14 cellular contexts compared by ENCODE assay signal in genomic region chr14:101917413-101918124, GRCh38. TPM values are rescaled to one million over a fixed set of nuclear protein-coding genes. Genes with fewer than 3 reads are reported as not detected.
DNase-seq lines count a peak whose midpoint lies in the region; ATAC-seq and TF ChIP-seq lines count a peak whose summit lies in the region.
"Had no signal": no experiment of that assay in that cellular context is flagged by ENCODE, and none has a peak within 500 bp of the region (broad histone marks: within the 10 kb centered on the region; RNA-seq: fewer than 3 reads in every experiment).

No MANE protein-coding gene starts in this region.

- no peaks in the 10 kb centered on the region for H3K9me3 Mint-ChIP-seq in activated CD4-positive, alpha-beta T cell treated with anti-CD3 and anti-CD28 coated beads, Interleukin-2, amount 10 ng/mL, durations not matched to agents 24 days and 14 days
- H3K9me3 Mint-ChIP-seq in activated naive CD8-positive, alpha-beta T cell treated with anti-CD3 and anti-CD28 coated beads for 36 hours, result no peaks in the 10 kb centered on the region

- H3K4me1 Mint-ChIP-seq in activated CD4-positive, alpha-beta T cell treated with anti-CD3 and anti-CD28 coated beads, Interleukin-2, amount 10 ng/mL, durations not matched to agents 24 days and 14 days, result no peaks in the 10 kb centered on the region
- no peaks in the 10 kb centered on the region for H3K4me1 Mint-ChIP-seq in activated naive CD8-positive, alpha-beta T cell treated with anti-CD3 and anti-CD28 coated beads for 36 hours

- TF ChIP-seq CTCF in coronary artery (IDR thresholded peaks at IDR 0.05), result no peak

- no peak for DNase-seq in activated CD4-positive, alpha-beta T cell treated with anti-CD3 and anti-CD28 coated beads, Interleukin-2, amount 10 ng/mL, durations not matched to agents 24 days and 14 days
- DNase-seq in activated CD4-positive, alpha-beta T cell treated with anti-CD3 and anti-CD28 coated beads, Interleukin-2, amount 50 U/mL, for 48 hours, result no peak
- no peak for DNase-seq in activated naive CD8-positive, alpha-beta T cell treated with anti-CD3 and anti-CD28 coated beads for 36 hours
- DNase-seq in retina (peak; percentile 59), coronary artery (ENCODE audit: low spot score) (no peak), LoVo (ENCODE audit: low spot score) (no peak)
- DNase-seq: activated naive CD4-positive, alpha-beta T cell; cortex of kidney; NCI-H446 had no signal

- peak overlapping the region; percentile 41; the same call in 1 of the 2 replicates for H3K9ac ChIP-seq in iPS-20b (ENCODE audit: low read depth, low read length)

- ATAC-seq in GM21786 (IDR thresholded peaks at IDR 0.05; ENCODE audit: unreplicated experiment), result no peak
- ATAC-seq: activated CD4-positive, CD25-positive, alpha-beta regulatory T cell treated with anti-CD3 and anti-CD28 coated beads, Interleukin-2, amount 50 U/mL, for 24 hours had no signal

- peaks cover 23% of the 10 kb centered on the region for H3K4me1 ChIP-seq in iPS-20b (ENCODE audit: insufficient read depth, low read length)
- H3K4me1 ChIP-seq: SJSA1, suprapubic skin had no signal

- no peak overlapping the region for H3K4me3 Mint-ChIP-seq in activated CD4-positive, alpha-beta T cell treated with anti-CD3 and anti-CD28 coated beads, Interleukin-2, amount 10 ng/mL, durations not matched to agents 24 days and 14 days
- no peak overlapping the region for H3K4me3 Mint-ChIP-seq in activated naive CD8-positive, alpha-beta T cell treated with anti-CD3 and anti-CD28 coated beads for 36 hours

- intact Hi-C loops in activated CD4-positive, alpha-beta T cell treated with anti-CD3 and anti-CD28 coated beads, Interleukin-2, amount 10 ng/mL, durations not matched to agents 24 days and 14 days (cut with micrococcal nuclease), result no loop called here

- H3K9me3 ChIP-seq in iPS-20b (ENCODE audit: insufficient read depth, low read depth, low read length), result no peaks in the 10 kb centered on the region
- H3K9me3 ChIP-seq: SJSA1, suprapubic skin had no signal

- H3K27me3 ChIP-seq in iPS-20b (ENCODE audit: insufficient read depth, low read length), result no peaks in the 10 kb centered on the region
- H3K27me3 ChIP-seq: SJSA1, suprapubic skin had no signal

- peak overlapping the region; percentile 51 for H3K27ac Mint-ChIP-seq in activated CD4-positive, alpha-beta T cell treated with anti-CD3 and anti-CD28 coated beads, Interleukin-2, amount 10 ng/mL, durations not matched to agents 24 days and 14 days
- H3K27ac Mint-ChIP-seq in activated naive CD8-positive, alpha-beta T cell treated with anti-CD3 and anti-CD28 coated beads for 36 hours, result peak overlapping the region; percentile 47

- no peaks in the 10 kb centered on the region for H3K27me3 Mint-ChIP-seq in activated CD4-positive, alpha-beta T cell treated with anti-CD3 and anti-CD28 coated beads, Interleukin-2, amount 10 ng/mL, durations not matched to agents 24 days and 14 days
- no peaks in the 10 kb centered on the region for H3K27me3 Mint-ChIP-seq in activated naive CD8-positive, alpha-beta T cell treated with anti-CD3 and anti-CD28 coated beads for 36 hours

- H3K4me3 ChIP-seq in iPS-20b (ENCODE audit: low read length), result peak overlapping the region; percentile 55
- H3K4me3 ChIP-seq in coronary artery, result no peak overlapping the region
- H3K4me3 ChIP-seq: SJSA1, suprapubic skin had no signal

- H3K36me3 Mint-ChIP-seq in activated CD4-positive, alpha-beta T cell treated with anti-CD3 and anti-CD28 coated beads, Interleukin-2, amount 10 ng/mL, durations not matched to agents 24 days and 14 days (ENCODE audit: low read depth), result peaks cover 44% of the 10 kb centered on the region
- H3K36me3 Mint-ChIP-seq in activated naive CD8-positive, alpha-beta T cell treated with anti-CD3 and anti-CD28 coated beads for 36 hours, result peaks cover 9% of the 10 kb centered on the region

- H3K27ac ChIP-seq in iPS-20b (ENCODE audit: low read length) (peak overlapping the region; percentile 14), coronary artery (no peak overlapping the region)
- H3K27ac ChIP-seq: SJSA1, suprapubic skin had no signal

- H3K36me3 ChIP-seq in iPS-20b (ENCODE audit: insufficient read depth, low read depth, low read length), result peaks cover 21% of the 10 kb centered on the region

RNA-seq across cellular contexts. Expression of gene DYNC1H1, which starts 46.8 kb away (rescaled TPM):
- total RNA-seq in activated CD4-positive, alpha-beta T cell treated with anti-CD3 and anti-CD28 coated beads, Interleukin-2, amount 10 ng/mL, durations not matched to agents 24 days and 14 days, result 265 and 272 TPM in 2 replicates
- total RNA-seq in activated naive CD8-positive, alpha-beta T cell treated with anti-CD3 and anti-CD28 coated beads for 36 hours, result 100 to 1,000 TPM; 216 to 227 TPM
